7 cellular contexts compared by ENCODE assay signal in genomic region chrX:40083979-40084359, GRCh38. TPM values are rescaled to one million over a fixed set of nuclear protein-coding genes. Genes with fewer than 3 reads are reported as not detected.
DNase-seq lines count a peak whose midpoint lies in the region; ATAC-seq and TF ChIP-seq lines count a peak whose summit lies in the region.

No MANE protein-coding gene starts in this region.

- DNase-seq in HFFc6 (no peak), mesenteric fat pad (ENCODE audit: low spot score) (no peak), anterior cingulate cortex (lab: John Stamatoyannopoulos, UW) (no peak)
- DNase-seq in activated CD8-positive, alpha-beta T cell treated with anti-CD3 and anti-CD28 coated beads, Interleukin-2, amount 10 ng/mL, durations not matched to agents 7 days and 5 days: no peak
- no peak for DNase-seq in activated CD4-positive, CD25-positive, alpha-beta regulatory T cell (lab: John Stamatoyannopoulos, UW)

- H3K4me3 Mint-ChIP-seq in HFFc6: peak overlapping the region; percentile 67
- H3K4me3 Mint-ChIP-seq in activated CD8-positive, alpha-beta T cell treated with anti-CD3 and anti-CD28 coated beads, Interleukin-2, amount 10 ng/mL, durations not matched to agents 7 days and 5 days: peak overlapping the region; percentile 59

- H3K36me3 Mint-ChIP-seq in HFFc6 (ENCODE audit: low read depth): no peaks in the 10 kb centered on the region
- H3K36me3 Mint-ChIP-seq in activated CD8-positive, alpha-beta T cell treated with anti-CD3 and anti-CD28 coated beads, Interleukin-2, amount 10 ng/mL, durations not matched to agents 7 days and 5 days (ENCODE audit: low read depth): peaks cover 9% of the 10 kb centered on the region

- H3K27me3 ChIP-seq in skeletal muscle satellite cell (ENCODE audit: control insufficient read depth, insufficient read depth, low read length): peaks cover 13% of the 10 kb centered on the region

- TF ChIP-seq CTCF in HFFc6 (IDR thresholded peaks at IDR 0.05): no peak

- peak overlapping the region; percentile 79 for H3K4me2 ChIP-seq in skeletal muscle satellite cell (ENCODE audit: low read length)

- no peaks in the 10 kb centered on the region for H3K36me3 ChIP-seq in skeletal muscle satellite cell (ENCODE audit: insufficient read depth, low read length)

- peaks cover 54% of the 10 kb centered on the region for H3K4me1 ChIP-seq in skeletal muscle satellite cell (ENCODE audit: control insufficient read depth, insufficient read depth, low read length)

- POLR2A ChIA-PET in activated CD8-positive, alpha-beta T cell treated with anti-CD3 and anti-CD28 coated beads, Interleukin-2, amount 10 ng/mL, durations not matched to agents 7 days and 5 days (lab: Charles Lee): no interaction called here

- CTCF ChIA-PET in activated CD8-positive, alpha-beta T cell treated with anti-CD3 and anti-CD28 coated beads, Interleukin-2, amount 10 ng/mL, durations not matched to agents 7 days and 5 days (lab: Charles Lee): no interaction called here

- peak overlapping the region; percentile 6 for H3K4me3 ChIP-seq in iPS-11a (ENCODE audit: low read depth, low read length)
- H3K4me3 ChIP-seq in skeletal muscle satellite cell (ENCODE audit: low read length): no peak overlapping the region

- H3K9ac ChIP-seq in skeletal muscle satellite cell (ENCODE audit: low read depth, low read length): peak overlapping the region; percentile 42

- H3K4me1 Mint-ChIP-seq in HFFc6 (ENCODE audit: low read depth): peaks cover 48% of the 10 kb centered on the region
- H3K4me1 Mint-ChIP-seq in activated CD8-positive, alpha-beta T cell treated with anti-CD3 and anti-CD28 coated beads, Interleukin-2, amount 10 ng/mL, durations not matched to agents 7 days and 5 days (ENCODE audit: low read depth): peaks cover 63% of the 10 kb centered on the region

- no peaks in the 10 kb centered on the region for H3K9me3 ChIP-seq in skeletal muscle satellite cell (replicated peaks; ENCODE audit: low read length)

- no peak for ATAC-seq in activated CD8-positive, alpha-beta T cell treated with anti-CD3 and anti-CD28 coated beads, Interleukin-2, amount 10 ng/mL, durations not matched to agents 7 days and 5 days

- H3K27me3 Mint-ChIP-seq in HFFc6 (ENCODE audit: insufficient read depth): peaks cover 4% of the 10 kb centered on the region
- no peaks in the 10 kb centered on the region for H3K27me3 Mint-ChIP-seq in activated CD8-positive, alpha-beta T cell treated with anti-CD3 and anti-CD28 coated beads, Interleukin-2, amount 10 ng/mL, durations not matched to agents 7 days and 5 days (ENCODE audit: low read depth)

- no peak overlapping the region for H3K27ac Mint-ChIP-seq in HFFc6
- H3K27ac Mint-ChIP-seq in activated CD8-positive, alpha-beta T cell treated with anti-CD3 and anti-CD28 coated beads, Interleukin-2, amount 10 ng/mL, durations not matched to agents 7 days and 5 days: no peak overlapping the region

- H3K9me3 Mint-ChIP-seq in HFFc6: no peaks in the 10 kb centered on the region
- H3K9me3 Mint-ChIP-seq in activated CD8-positive, alpha-beta T cell treated with anti-CD3 and anti-CD28 coated beads, Interleukin-2, amount 10 ng/mL, durations not matched to agents 7 days and 5 days (ENCODE audit: insufficient read depth): no peaks in the 10 kb centered on the region

RNA-seq across cellular contexts. Expression of gene BCOR, which starts 13.8 kb away (rescaled TPM):
- total RNA-seq in HFFc6 (2021; fragmentation: NEBNext Ultra II Directional; extraction: Animal tissue kit (Norgen Biotek cat#: 25700)): 10 to 100 TPM; 15.0 to 20.3 (median 18.3) TPM
- 10 to 100 TPM; 41.5 to 45.5 TPM for total RNA-seq in activated CD8-positive, alpha-beta T cell treated with anti-CD3 and anti-CD28 coated beads, Interleukin-2, amount 10 ng/mL, durations not matched to agents 7 days and 5 days
- 5.6 and 7.0 TPM in 2 replicates for total RNA-seq in skeletal muscle satellite cell (2012; rRNA removed)
- 20.5 TPM for total RNA-seq in mesenteric fat pad
